Comparison of ENCODE assay signal across 23 cellular contexts in the genomic region with DNA sequence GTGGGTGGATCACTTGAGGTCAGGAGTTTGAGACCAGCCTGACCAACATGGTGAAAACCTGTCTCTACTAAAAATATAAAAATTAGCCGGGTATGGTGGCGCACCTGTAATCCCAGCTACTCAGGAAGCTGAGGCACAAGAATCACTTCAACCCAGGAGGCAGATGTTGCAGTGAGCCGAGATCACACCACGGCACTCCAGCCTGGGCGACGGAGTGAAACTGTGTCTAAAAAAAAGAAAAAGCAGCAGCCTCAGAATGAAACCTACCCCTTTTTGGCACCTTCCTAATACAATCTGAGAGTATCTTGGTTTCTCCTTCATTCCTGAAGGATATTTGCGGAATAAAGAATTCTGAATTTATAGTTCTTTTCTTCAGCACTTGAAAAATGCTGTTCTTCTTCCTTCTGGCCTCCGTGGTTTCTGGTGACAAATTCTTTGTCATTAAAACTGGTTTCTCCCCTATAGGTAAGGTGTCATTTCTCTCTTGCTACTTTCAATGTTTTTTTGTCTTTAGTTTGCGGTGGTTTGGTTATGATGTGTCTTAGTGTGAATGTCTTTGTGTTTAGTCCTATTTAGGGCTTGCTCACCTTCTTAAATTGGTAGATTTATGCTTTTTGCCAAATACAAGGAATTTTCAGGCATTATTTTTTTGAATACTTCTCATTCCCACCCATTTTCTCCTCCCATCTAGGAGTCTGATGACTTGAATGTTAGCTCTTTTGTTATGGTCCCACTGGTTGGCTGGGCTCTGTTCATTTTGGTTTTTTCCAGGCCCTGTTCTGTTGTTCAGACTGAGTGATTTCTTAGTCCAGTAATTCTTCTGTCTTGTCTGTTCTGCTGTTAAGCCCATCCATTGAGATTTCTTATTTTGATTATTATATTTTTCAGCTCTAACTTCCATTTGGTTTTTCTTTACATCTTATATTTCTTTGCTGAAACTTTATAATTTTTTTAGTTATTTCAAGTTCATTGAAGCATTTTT. TPM values are rescaled to one million over a fixed set of nuclear protein-coding genes. Genes with fewer than 3 reads are reported as not detected.
A peak's percentile ranks its signal among the peaks of the same experiment; 100 is the strongest.
DNase-seq lines count a peak whose midpoint lies in the region; FAIRE-seq and TF ChIP-seq lines count a peak whose summit lies in the region.
"Had no signal": no experiment of that assay in that cellular context is flagged by ENCODE, and none has a peak within 500 bp of the region (broad histone marks: within the 10 kb centered on the region; RNA-seq: fewer than 3 reads in every experiment).

No MANE protein-coding gene starts in this region.

- peak overlapping the region in 5 of 7 donors; percentile 7 to 52 (median 30) for H3K4me3 Mint-ChIP-seq in CD8-positive, alpha-beta memory T cell
- H3K4me3 Mint-ChIP-seq in glutamatergic neuron (ENCODE audit: unreplicated experiment): peak overlapping the region; percentile 3
- H3K4me3 Mint-ChIP-seq: HFFc6, neural progenitor cell had no signal

- no peaks in the 10 kb centered on the region for H3K9me3 Mint-ChIP-seq in CD8-positive, alpha-beta memory T cell
- peaks cover 2% of the 10 kb centered on the region for H3K9me3 Mint-ChIP-seq in glutamatergic neuron (ENCODE audit: unreplicated experiment)
- H3K9me3 Mint-ChIP-seq: HFFc6, neural progenitor cell had no signal

- H3K36me3 Mint-ChIP-seq in CD8-positive, alpha-beta memory T cell: no peaks in the 10 kb centered on the region
- no peaks in the 10 kb centered on the region for H3K36me3 Mint-ChIP-seq in glutamatergic neuron (ENCODE audit: unreplicated experiment)

- no peak overlapping the region for H3K4me3 ChIP-seq in CD8-positive, alpha-beta memory T cell (ENCODE audit: low read length)
- H3K4me3 ChIP-seq in MM.1S (ENCODE audit: low read length): peak overlapping the region; percentile 55
- no peak overlapping the region for H3K4me3 ChIP-seq in PC-9
- H3K4me3 ChIP-seq: esophagus squamous epithelium, left lung, neural progenitor cell, psoas muscle, SJSA1 had no signal

- POLR2A ChIA-PET in CD8-positive, alpha-beta memory T cell (lab: Charles Lee): no interaction called here
- POLR2A ChIA-PET in PC-9 (lab: Charles Lee; ENCODE audit: unreplicated experiment): no interaction called here

- H3K9me3 ChIP-seq in CD8-positive, alpha-beta memory T cell (ENCODE audit: low read length): no peaks in the 10 kb centered on the region
- H3K9me3 ChIP-seq in MM.1S (replicated peaks; ENCODE audit: insufficient read depth, low read length): no peaks in the 10 kb centered on the region
- H3K9me3 ChIP-seq in PC-9 (ENCODE audit: insufficient read depth, low read depth): no peaks in the 10 kb centered on the region
- H3K9me3 ChIP-seq: esophagus squamous epithelium, left lung, psoas muscle, SJSA1 had no signal

- no peak for TF ChIP-seq POLR2A in GM12892 (IDR thresholded peaks at IDR 0.05; ENCODE audit: low read depth, low read length)

- CTCF ChIA-PET in CD8-positive, alpha-beta memory T cell (lab: Charles Lee): interaction anchor here (1.2 kb wide), 1 partner anchor 13 kb away, joined by 3 read pairs; no protein-coding TSS in a partner anchor
- CTCF ChIA-PET in PC-9 (lab: Charles Lee): interaction anchor here (0.7 kb wide), 1 partner anchor 73 kb away, joined by 5 read pairs; no protein-coding TSS in a partner anchor

- TF ChIP-seq CTCF in MM.1S (IDR thresholded peaks at IDR 0.05; ENCODE audit: low read length): no peak
- TF ChIP-seq CTCF in glutamatergic neuron (IDR thresholded peaks at IDR 0.05; ENCODE audit: partially characterized antibody, unreplicated experiment): no peak
- no peak for TF ChIP-seq CTCF in PC-9 (conservative IDR thresholded peaks at IDR 0.05)

- H3K27ac ChIP-seq in CD8-positive, alpha-beta memory T cell (ENCODE audit: low read depth, low read length): no peak overlapping the region
- peak overlapping the region; percentile 77; the same call in 1 of the 2 replicates for H3K27ac ChIP-seq in MM.1S (ENCODE audit: low read length)
- no peak overlapping the region for H3K27ac ChIP-seq in PC-9
- H3K27ac ChIP-seq: esophagus squamous epithelium, left lung, neural progenitor cell, psoas muscle, SJSA1 had no signal

- FAIRE-seq in GM12892 (lab: Jason Lieb, UNC): peak; percentile 60
- FAIRE-seq: GM18507 had no signal

- peaks cover 0 to 2% of the 10 kb centered on the region in 2 donors for H3K27me3 Mint-ChIP-seq in CD8-positive, alpha-beta memory T cell
- no peaks in the 10 kb centered on the region for H3K27me3 Mint-ChIP-seq in glutamatergic neuron (ENCODE audit: unreplicated experiment)

- no peaks in the 10 kb centered on the region for H3K27me3 ChIP-seq in CD8-positive, alpha-beta memory T cell (ENCODE audit: insufficient read depth, low read length, poor library complexity, severe bottlenecking)
- no peaks in the 10 kb centered on the region for H3K27me3 ChIP-seq in MM.1S (replicated peaks; ENCODE audit: insufficient read depth, low read length)
- no peaks in the 10 kb centered on the region for H3K27me3 ChIP-seq in PC-9 (ENCODE audit: insufficient read depth, low read depth)
- H3K27me3 ChIP-seq: left lung, neural progenitor cell, SJSA1 had no signal

- peak overlapping the region; percentile 6; the same call in 1 of the 2 replicates for H3K9ac ChIP-seq in MM.1S (ENCODE audit: low read length)
- H3K9ac ChIP-seq: neural progenitor cell had no signal

- H2AFZ ChIP-seq in MM.1S (ENCODE audit: low read length): peak overlapping the region; percentile 45; the same call in 1 of the 2 replicates
- no peak overlapping the region for H2AFZ ChIP-seq in PC-9
- H2AFZ ChIP-seq: neural progenitor cell had no signal

- H3K4me2 ChIP-seq in MM.1S (ENCODE audit: low read depth, low read length) (peak overlapping the region; percentile 80), PC-9 (no peak overlapping the region)
- H3K4me2 ChIP-seq: neural progenitor cell had no signal

- intact Hi-C loops in PC-9 (cut with micrococcal nuclease; ENCODE audit: unreplicated experiment): no loop called here

- H3K27ac Mint-ChIP-seq in CD8-positive, alpha-beta memory T cell: peak overlapping the region in 7 of 8 donors; percentile 2 to 77 (median 36)
- no peak overlapping the region for H3K27ac Mint-ChIP-seq in glutamatergic neuron (ENCODE audit: unreplicated experiment)
- H3K27ac Mint-ChIP-seq: HFFc6, neural progenitor cell had no signal

- DNase-seq in CD8-positive, alpha-beta memory T cell: no peak
- DNase-seq in GM12892 (ENCODE audit: insufficient read length): no peak
- peak; percentile 58 for DNase-seq in MM.1S
- no peak for DNase-seq in glutamatergic neuron
- no peak for DNase-seq in amygdala (lab: John Stamatoyannopoulos, UW)
- DNase-seq in PC-9: no peak
- no peak for DNase-seq in NCI-H345 treated with DMSO at 0.1 percent for 48 hours (lab: John Stamatoyannopoulos, UW; ENCODE audit: unreplicated experiment)
- DNase-seq: amniotic stem cell; esophagus squamous epithelium; HFFc6; Kasumi-1; left lung; NCI-H69; psoas muscle; stimulated activated CD4-positive, alpha-beta T cell treated with anti-CD3 and anti-CD28 coated beads, Interleukin-4, amount 100 ng/mL, for 4 hours had no signal

- peaks cover 9 to 17% (median 9%) of the 10 kb centered on the region in 3 donors for H3K4me1 Mint-ChIP-seq in CD8-positive, alpha-beta memory T cell
- H3K4me1 Mint-ChIP-seq in glutamatergic neuron (ENCODE audit: low read depth, unreplicated experiment): peaks cover 9% of the 10 kb centered on the region

- H3K9me2 ChIP-seq in MM.1S (replicated peaks; ENCODE audit: insufficient read depth, low read length): no peaks in the 10 kb centered on the region
- H3K9me2 ChIP-seq in PC-9 (ENCODE audit: insufficient read depth): no peaks in the 10 kb centered on the region

- no peaks in the 10 kb centered on the region for H3K36me3 ChIP-seq in CD8-positive, alpha-beta memory T cell (ENCODE audit: insufficient read depth, low read length)
- H3K36me3 ChIP-seq in MM.1S (replicated peaks; ENCODE audit: insufficient read depth, low read length): no peaks in the 10 kb centered on the region
- no peaks in the 10 kb centered on the region for H3K36me3 ChIP-seq in PC-9 (ENCODE audit: low read depth)
- H3K36me3 ChIP-seq: esophagus squamous epithelium, SJSA1 had no signal

- H3K79me2 ChIP-seq in MM.1S (ENCODE audit: low read length) (peaks cover 7% of the 10 kb centered on the region; the same call in 1 of the 2 replicates), PC-9 (ENCODE audit: low read depth) (no peaks in the 10 kb centered on the region)

- H4K20me1 ChIP-seq in MM.1S (ENCODE audit: insufficient read depth, low read length): no peaks in the 10 kb centered on the region
- H4K20me1 ChIP-seq in PC-9 (ENCODE audit: insufficient read depth): no peaks in the 10 kb centered on the region

- H3F3A ChIP-seq in MM.1S (ENCODE audit: insufficient read depth, low read length): peaks cover 20% of the 10 kb centered on the region
- no peaks in the 10 kb centered on the region for H3F3A ChIP-seq in PC-9 (ENCODE audit: insufficient read depth, low read depth)

- BruUV-seq in PC-9 (replicated peaks; lab: Mats Ljungman, UMichigan): no TSS peak

- H3K4me1 ChIP-seq in CD8-positive, alpha-beta memory T cell (ENCODE audit: insufficient read depth, low read length): no peaks in the 10 kb centered on the region
- peaks cover 16% of the 10 kb centered on the region; the same call in 1 of the 2 replicates for H3K4me1 ChIP-seq in MM.1S (ENCODE audit: low read length)
- H3K4me1 ChIP-seq in PC-9 (replicated peaks; ENCODE audit: insufficient read depth): peaks cover 10% of the 10 kb centered on the region
- H3K4me1 ChIP-seq: left lung, psoas muscle, SJSA1 had no signal

RNA-seq across cellular contexts. Expression of gene ASRGL1, which starts 15.4 kb away (rescaled TPM):
- 1 to 10 TPM; 6.1 to 6.5 TPM for total RNA-seq in CD8-positive, alpha-beta memory T cell
- 2.7 TPM for polyA plus RNA-seq in CD8-positive, alpha-beta memory T cell
- polyA plus RNA-seq in GM12892 (2012; ENCODE audit: missing spikeins): 1.5 TPM
- total RNA-seq in glutamatergic neuron (ENCODE audit: unreplicated experiment) (55.7 TPM), PC-9 (2021) (6.2 and 8.4 TPM in 2 replicates)

RNA-seq across cellular contexts. Expression of gene SCGB1D4, which starts 53.8 kb away (rescaled TPM):
- not detected for total RNA-seq in CD8-positive, alpha-beta memory T cell
- not detected for polyA plus RNA-seq in CD8-positive, alpha-beta memory T cell
- not detected for polyA plus RNA-seq in GM12892 (2012; ENCODE audit: missing spikeins)
- total RNA-seq in glutamatergic neuron (ENCODE audit: unreplicated experiment) (not detected), PC-9 (2021) (not detected in 2 replicates)
- total RNA-seq: cardiac septum; esophagus squamous epithelium; HFFc6; HT-29; left lung; psoas muscle; SJSA1; T-helper 2 cell treated with Interferon-gamma antibody and Interleukin-4, amounts not matched to agents 100 ng/mL and 5 ng/mL, for 36 hours; temporal lobe had no signal
- polyA plus RNA-seq: BJ, psoas muscle had no signal
